ENCODE assay signal across 12 cellular contexts in genomic region chr14:74932401-74932901, GRCh38. TPM values are rescaled to one million over a fixed set of nuclear protein-coding genes. Genes with fewer than 3 reads are reported as not detected.
A peak's percentile ranks its signal among the peaks of the same experiment; 100 is the strongest.
DNase-seq lines count a peak whose midpoint lies in the region; ATAC-seq, FAIRE-seq and TF ChIP-seq lines count a peak whose summit lies in the region.
"Had no signal": no experiment of that assay in that cellular context is flagged by ENCODE, and none has a peak within 500 bp of the region (broad histone marks: within the 10 kb centered on the region; RNA-seq: fewer than 3 reads in every experiment).

No MANE protein-coding gene starts in this region.

- 0 out of 3 replicates have a peak overlapping the region, but pooled peaks have one; percentile 18 for H3K4me2 ChIP-seq in A549

- 25% methylated on average over 6 of the region's 6 CpGs for WGBS in A549 (ENCODE audit: missing lambda C conversion rate)
- 29% methylated on average over 6 of the region's 6 CpGs for WGBS in liver

- H3K9me3 ChIP-seq in A549, result no peaks in the 10 kb centered on the region
- H3K9me3 ChIP-seq in liver (ENCODE audit: control insufficient read depth in 4 of 4, low read length in 3 of 4), result no peaks in the 10 kb centered on the region
- no peaks in the 10 kb centered on the region for H3K9me3 ChIP-seq in effector memory CD4-positive, alpha-beta T cell (ENCODE audit: control insufficient read depth, low read length)

- DNase-seq in A549 (ENCODE audit: low read depth in 1 of 2, low spot score in 1 of 2), result no peak
- peak; percentile 27 for DNase-seq in KG1 (lab: John Stamatoyannopoulos, UW)
- DNase-seq in bronchial epithelial cell (ENCODE audit: low read depth), result peak; percentile 21
- no peak for DNase-seq in effector memory CD4-positive, alpha-beta T cell
- DNase-seq in NCI-H748 treated with DMSO at 0.1 percent for 48 hours (lab: John Stamatoyannopoulos, UW), result no peak
- no peak for DNase-seq in urothelium cell line (ENCODE audit: low spot score)
- DNase-seq: head of caudate nucleus, small intestine had no signal

- no peak for TF ChIP-seq POLR2A in A549 (IDR thresholded peaks at IDR 0.05; ENCODE audit: low read length)

- CTCF ChIA-PET in A549 (lab: Yijun Ruan, JAX), result interaction anchor here (1.5 to 4.7 kb wide), 2 partner anchors 14 to 156 kb away, joined by 7 to 33 read pairs; no protein-coding TSS in a partner anchor

- H3K36me3 ChIP-seq in bronchial epithelial cell (ENCODE audit: control insufficient read depth, insufficient read depth, low read length) (no peaks in the 10 kb centered on the region), liver (ENCODE audit: control insufficient read depth in 4 of 4, insufficient read depth in 3 of 4, low read depth in 1 of 4, low read length in 3 of 4) (no peaks in the 10 kb centered on the region)
- H3K36me3 ChIP-seq in effector memory CD4-positive, alpha-beta T cell (ENCODE audit: control insufficient read depth, insufficient read depth, low read length), result no peaks in the 10 kb centered on the region

- TF ChIP-seq CTCF in A549 (IDR thresholded peaks at IDR 0.05) (no peak), bronchial epithelial cell (IDR thresholded peaks at IDR 0.05; ENCODE audit: insufficient read depth, low read length, severe bottlenecking) (no peak), liver (IDR thresholded peaks at IDR 0.05; ENCODE audit: low read depth, low read length, missing input control) (no peak)

- FAIRE-seq in A549 (lab: Jason Lieb, UNC), result no peak
- FAIRE-seq in bronchial epithelial cell (lab: Jason Lieb, UNC), result no peak
- FAIRE-seq in urothelium cell line (lab: Jason Lieb, UNC), result no peak
- FAIRE-seq: H54, small intestine had no signal

- H3K4me3 ChIP-seq in A549 (no peak overlapping the region), bronchial epithelial cell (ENCODE audit: low read depth, low read length) (no peak overlapping the region), liver (ENCODE audit: low read depth in 1 of 3, low read length in 3 of 3) (no peak overlapping the region)
- H3K4me3 ChIP-seq in effector memory CD4-positive, alpha-beta T cell (ENCODE audit: insufficient read depth, low read depth, low read length, poor library complexity, severe bottlenecking), result no peak overlapping the region

- no peaks in the 10 kb centered on the region for H3K27me3 ChIP-seq in bronchial epithelial cell (ENCODE audit: control insufficient read depth, insufficient read depth, low read length)
- H3K27me3 ChIP-seq in liver (ENCODE audit: control insufficient read depth in 4 of 4, insufficient read depth in 4 of 4, low read length in 3 of 4), result no peaks in the 10 kb centered on the region
- no peaks in the 10 kb centered on the region for H3K27me3 ChIP-seq in effector memory CD4-positive, alpha-beta T cell (replicated peaks; ENCODE audit: control insufficient read depth, insufficient read depth, low read length, poor library complexity, severe bottlenecking)

- no peak for TF ChIP-seq EP300 in A549 (IDR thresholded peaks at IDR 0.05)

- no peak for TF ChIP-seq RAD21 in A549 (conservative IDR thresholded peaks at IDR 0.05 in 1 of 2, IDR thresholded peaks at IDR 0.05 in 1 of 2)
- no peak for TF ChIP-seq RAD21 in liver (IDR thresholded peaks at IDR 0.05)

- POLR2A ChIA-PET in A549 (lab: Yijun Ruan, JAX), result no interaction called here

- H3K4me1 ChIP-seq in A549, result peaks cover 3% of the 10 kb centered on the region; the same call in 1 of the 3 replicates
- H3K4me1 ChIP-seq in liver (ENCODE audit: control insufficient read depth in 4 of 4, insufficient read depth in 4 of 4, low read length in 3 of 4), result no peaks in the 10 kb centered on the region
- H3K4me1 ChIP-seq in effector memory CD4-positive, alpha-beta T cell (ENCODE audit: control insufficient read depth, insufficient read depth, low read length, poor library complexity, severe bottlenecking), result no peaks in the 10 kb centered on the region

- H3K27ac ChIP-seq in A549, result peak overlapping the region in 1 of 2 experiments; percentile 31; a peak in 1 of 6 replicates
- no peak overlapping the region for H3K27ac ChIP-seq in liver (ENCODE audit: low read depth in 1 of 2, low read length in 2 of 2)
- H3K27ac ChIP-seq in effector memory CD4-positive, alpha-beta T cell (ENCODE audit: insufficient read depth, low read length, poor library complexity, severe bottlenecking), result no peak overlapping the region

- ATAC-seq in A549, result peak in 1 of 2 experiments; percentile 51; a peak in 3 of 6 replicates
- ATAC-seq in GM21390 (IDR thresholded peaks at IDR 0.05; ENCODE audit: unreplicated experiment), result no peak

- H3K9ac ChIP-seq in liver (ENCODE audit: low read depth in 1 of 2, low read length in 2 of 2), result no peak overlapping the region

TF ChIP-seq in A549, 52 proteins besides CTCF, POLR2A, EP300 and RAD21 (continues in another document):
- TF ChIP-seq FOSB (CRISPR knock-in tag; IDR thresholded peaks at IDR 0.05) (no peak), ZNF302 (CRISPR knock-in tag; IDR thresholded peaks at IDR 0.05) (no peak), MAX (IDR thresholded peaks at IDR 0.05) (no peak), ZSCAN20 (CRISPR knock-in tag; IDR thresholded peaks at IDR 0.05) (no peak), MAFK (IDR thresholded peaks at IDR 0.05; ENCODE audit: partially characterized antibody) (no peak), FOSL2 (IDR thresholded peaks at IDR 0.05) (no peak), FOSL2 (CRISPR knock-in tag; IDR thresholded peaks at IDR 0.05) (no peak), GATA3 (IDR thresholded peaks at IDR 0.05; ENCODE audit: borderline replicate concordance) (no peak), SMC3 (IDR thresholded peaks at IDR 0.05) (no peak)

TF ChIP-seq in liver, 16 proteins besides CTCF, POLR2A, EP300 and RAD21:
- TF ChIP-seq NR2F2 (IDR thresholded peaks at IDR 0.05) (peak; percentile 59), SP1 (IDR thresholded peaks at IDR 0.05) (peak; percentile 11), YY1 (IDR thresholded peaks at IDR 0.05) (no peak), RXRA (IDR thresholded peaks at IDR 0.05) (no peak)

RNA-seq across cellular contexts. Expression of gene RPS6KL1, which starts 9.4 kb away (rescaled TPM):
- polyA plus RNA-seq in A549 (2011; rRNA removed), result 0.32 and 0.40 TPM in 2 replicates
- 1.1 and 1.2 TPM in 2 replicates for polyA plus RNA-seq in A549 (2012; cell fraction: cytosol; rRNA removed)
- polyA plus RNA-seq in A549 (2012; cell fraction: nucleus; rRNA removed), result 3.5 and 5.8 TPM in 2 replicates
- polyA plus RNA-seq in A549 (2017; fragmentation: RNase III; extraction: RNeasy Plus Mini Kit Qiagen cat#74134 plus additional on column Dnase treatment), result 0.71 to 1.2 TPM (median 0.99 TPM) in 3 replicates
- polyA minus RNA-seq in A549 (2011; rRNA and poly(A)+ RNA removed), result 0.62 and 1.6 TPM in 2 replicates
- 1.5 and 6.1 TPM in 2 replicates for total RNA-seq in bronchial epithelial cell
- 1 to 10 TPM; 5.8 to 5.9 TPM for total RNA-seq in liver
- polyA plus RNA-seq in liver, result 1 to 10 TPM; 1.1 to 1.9 TPM

RNA-seq across cellular contexts. Expression of gene PGF, which starts 22.9 kb away (rescaled TPM):
- polyA plus RNA-seq in A549 (2011; rRNA removed) (0.52 and 0.63 TPM in 2 replicates), A549 (2017; fragmentation: RNase III; extraction: RNeasy Plus Mini Kit Qiagen cat#74134 plus additional on column Dnase treatment) (1.1 to 1.2 TPM (median 1.1 TPM) in 3 replicates), liver (1 to 10 TPM in 1 of 2 donors, under 1 TPM in 1; 0.90 to 2.8 TPM)
- polyA plus RNA-seq in A549 (2012; cell fraction: cytosol; rRNA removed), result 1.0 and 1.3 TPM in 2 replicates
- polyA plus RNA-seq in A549 (2012; cell fraction: nucleus; rRNA removed), result 0.58 and 1.00 TPM in 2 replicates
- polyA minus RNA-seq in A549 (2011; rRNA and poly(A)+ RNA removed), result 0.44 and 1.1 TPM in 2 replicates
- total RNA-seq in bronchial epithelial cell (52.1 and 56.6 TPM in 2 replicates), liver (1 to 10 TPM in 1 of 2 donors, under 1 TPM in 1; 0.61 to 4.5 TPM)

RNA-seq across cellular contexts. Expression of gene DLST, which starts 50.7 kb away (rescaled TPM):
- polyA plus RNA-seq in A549 (2011; rRNA removed) (129 and 137 TPM in 2 replicates), A549 (2017; fragmentation: RNase III; extraction: RNeasy Plus Mini Kit Qiagen cat#74134 plus additional on column Dnase treatment) (102 to 113 TPM (median 102 TPM) in 3 replicates), liver (10 to 100 TPM; 10.7 to 69.3 TPM)
- polyA plus RNA-seq in A549 (2012; cell fraction: cytosol; rRNA removed), result 108 and 114 TPM in 2 replicates
- 120 and 141 TPM in 2 replicates for polyA plus RNA-seq in A549 (2012; cell fraction: nucleus; rRNA removed)
- polyA minus RNA-seq in A549 (2011; rRNA and poly(A)+ RNA removed), result 103 and 107 TPM in 2 replicates
- total RNA-seq in bronchial epithelial cell (48.2 and 58.5 TPM in 2 replicates), liver (10 to 100 TPM; 41.0 to 58.0 TPM)

RNA-seq across cellular contexts. Expression of gene PROX2, which starts 56.5 kb away (rescaled TPM):
- polyA plus RNA-seq in A549 (2011; rRNA removed) (not detected in 2 replicates), A549 (2017; fragmentation: RNase III; extraction: RNeasy Plus Mini Kit Qiagen cat#74134 plus additional on column Dnase treatment) (not detected in 3 replicates), liver (under 1 TPM in 1 of 2 donors, not detected in 1; 0.06 TPM)
- polyA plus RNA-seq in A549 (2012; cell fraction: cytosol; rRNA removed), result not detected in 2 replicates
- not detected in 2 replicates for polyA plus RNA-seq in A549 (2012; cell fraction: nucleus; rRNA removed)
- polyA minus RNA-seq in A549 (2011; rRNA and poly(A)+ RNA removed), result not detected in 2 replicates
- total RNA-seq in bronchial epithelial cell (not detected in 2 replicates), liver (not detected)
- polyA plus RNA-seq: BJ, small intestine had no signal

Comparison
In these comparisons a context has a peak if more than half of its experiments do, and no peak if none do; other contexts are left out.
1. DNase-seq: peak in KG1 (single experiment) and bronchial epithelial cell (single experiment); none in A549 (0 of 2), effector memory CD4-positive, alpha-beta T cell (0 of 3), NCI-H748 treated with DMSO at 0.1 percent for 48 hours (single experiment) and urothelium cell line (single experiment).